13 cellular contexts compared by ENCODE assay signal in genomic region chr1:34781844-34782391, GRCh38. TPM values are rescaled to one million over a fixed set of nuclear protein-coding genes. Genes with fewer than 3 reads are reported as not detected.
DNase-seq lines count a peak whose midpoint lies in the region; ATAC-seq and TF ChIP-seq lines count a peak whose summit lies in the region.
"Had no signal": no experiment of that assay in that cellular context is flagged by ENCODE, and none has a peak within 500 bp of the region (broad histone marks: within the 10 kb centered on the region; RNA-seq: fewer than 3 reads in every experiment).

No MANE protein-coding gene starts in this region.

- H3K9me3 ChIP-seq in GM23248 (ENCODE audit: low read depth), result no peaks in the 10 kb centered on the region
- no peaks in the 10 kb centered on the region for H3K9me3 ChIP-seq in WERI-Rb-1 (ENCODE audit: severe bottlenecking)
- H3K9me3 ChIP-seq in iPS-15b (ENCODE audit: control insufficient read depth, insufficient read depth, low read length), result no peaks in the 10 kb centered on the region
- H3K9me3 ChIP-seq: thyroid gland had no signal

- H3K27me3 ChIP-seq in GM23248 (replicated peaks; ENCODE audit: insufficient read depth) (peaks cover 32% of the 10 kb centered on the region), WERI-Rb-1 (ENCODE audit: insufficient read depth, low read depth, severe bottlenecking) (peaks cover 75% of the 10 kb centered on the region), iPS-15b (ENCODE audit: control insufficient read depth, insufficient read depth, low read length) (peaks cover 23% of the 10 kb centered on the region)

- H2AFZ ChIP-seq in GM23248, result peak overlapping the region; percentile 58; the same call in 1 of the 2 replicates

- H4K20me1 ChIP-seq in GM23248 (ENCODE audit: insufficient read depth), result no peaks in the 10 kb centered on the region

- peaks cover 6% of the 10 kb centered on the region; the same call in 1 of the 2 replicates for H3F3A ChIP-seq in GM23248 (ENCODE audit: insufficient read depth)

- H3K4me3 Mint-ChIP-seq in progenitor cell of endocrine pancreas (ENCODE audit: low read depth), result peak overlapping the region; percentile 26

- H3K9ac ChIP-seq in GM23248 (no peak overlapping the region), iPS-15b (ENCODE audit: low read depth, low read length) (no peak overlapping the region)

- no peaks in the 10 kb centered on the region for H3K9me2 ChIP-seq in GM23248 (ENCODE audit: insufficient read depth)

- peaks cover 10% of the 10 kb centered on the region for H3K4me1 Mint-ChIP-seq in progenitor cell of endocrine pancreas (ENCODE audit: low read depth)

- H3K4me2 ChIP-seq in GM23248 (ENCODE audit: unreplicated experiment), result peak overlapping the region; percentile 51

- H3K27ac ChIP-seq in GM23248 (no peak overlapping the region), WERI-Rb-1 (no peak overlapping the region)
- H3K27ac ChIP-seq: thyroid gland had no signal

- peak overlapping the region; percentile 54 for H3K4me3 ChIP-seq in GM23248
- H3K4me3 ChIP-seq in WERI-Rb-1 (ENCODE audit: low read depth, low read length), result peak overlapping the region; percentile 15
- H3K4me3 ChIP-seq in iPS-15b (ENCODE audit: low read depth, low read length), result peak overlapping the region; percentile 75

- H3K36me3 Mint-ChIP-seq in progenitor cell of endocrine pancreas (ENCODE audit: insufficient read depth), result no peaks in the 10 kb centered on the region
- H3K36me3 Mint-ChIP-seq: T-cell had no signal

- DNase-seq in GM23248, result no peak
- DNase-seq in WERI-Rb-1, result no peak
- no peak for DNase-seq in progenitor cell of endocrine pancreas (ENCODE audit: low spot score, unreplicated experiment)
- no peak for DNase-seq in COLO668 (lab: John Stamatoyannopoulos, UW; ENCODE audit: unreplicated experiment)
- DNase-seq in T1000 (lab: John Stamatoyannopoulos, UW), result no peak
- DNase-seq: cortex of kidney, midbrain had no signal

- peaks cover 59% of the 10 kb centered on the region for H3K27me3 Mint-ChIP-seq in progenitor cell of endocrine pancreas

- H3K27ac Mint-ChIP-seq in progenitor cell of endocrine pancreas, result no peak overlapping the region
- H3K27ac Mint-ChIP-seq: T-cell had no signal

- H3K4me1 ChIP-seq in GM23248 (ENCODE audit: insufficient read depth), result 0 out of 2 replicates have a peak, but pooled peaks cover 5% of the 10 kb centered on the region
- H3K4me1 ChIP-seq in iPS-15b (ENCODE audit: control insufficient read depth, insufficient read depth, low read length), result no peaks in the 10 kb centered on the region

- no peaks in the 10 kb centered on the region for H3K79me2 ChIP-seq in GM23248 (ENCODE audit: insufficient read depth)

- ATAC-seq in GM21528 (IDR thresholded peaks at IDR 0.05; ENCODE audit: low FRiP score, unreplicated experiment) (no peak), GM19395 (IDR thresholded peaks at IDR 0.05; ENCODE audit: unreplicated experiment) (no peak)

- 4 to 7% methylated on average over 16 to 18 of the region's 18 CpGs for WGBS in GM23248 (ENCODE audit: low coverage in 1 of 2, low lambda C conversion rate in 2 of 2, missing lambda C conversion rate in 2 of 2), 2 experiments

- no peaks in the 10 kb centered on the region for H3K36me3 ChIP-seq in GM23248 (ENCODE audit: low read depth)
- H3K36me3 ChIP-seq in WERI-Rb-1, result no peaks in the 10 kb centered on the region
- H3K36me3 ChIP-seq in iPS-15b (ENCODE audit: control insufficient read depth, insufficient read depth, low read length), result no peaks in the 10 kb centered on the region
- H3K36me3 ChIP-seq: thyroid gland had no signal

- in situ Hi-C loops in GM23248 (cut with MboI), result no loop called here

- H3K9me3 Mint-ChIP-seq in progenitor cell of endocrine pancreas (ENCODE audit: low read depth), result no peaks in the 10 kb centered on the region
- H3K9me3 Mint-ChIP-seq: T-cell had no signal

- TF ChIP-seq CTCF in WERI-Rb-1 (IDR thresholded peaks at IDR 0.05; ENCODE audit: low read depth, low read length) (peak; percentile 5; the same call in 1 of the 2 replicates), progenitor cell of endocrine pancreas (IDR thresholded peaks at IDR 0.05; ENCODE audit: unreplicated experiment) (peak; percentile 31)

RNA-seq across cellular contexts. Expression of gene GJB3, which starts 0.9 kb away (rescaled TPM):
- 0.43 TPM in 1 of 2 replicates, not detected in the other for total RNA-seq in GM23248 (2014; rRNA removed; shearing (Covaris generic))
- polyA plus RNA-seq in GM23248 (2016; fragmentation: Nextera tagmentation; extraction: Ambion mirVana), result not detected in 2 replicates
- total RNA-seq in progenitor cell of endocrine pancreas, result 0.14 TPM in 1 of 2 replicates, not detected in the other
- total RNA-seq: NCI-H460, T-cell had no signal

RNA-seq across cellular contexts. Expression of gene GJA4, which starts 10.9 kb away (rescaled TPM):
- not detected in 2 replicates for total RNA-seq in GM23248 (2014; rRNA removed; shearing (Covaris generic))
- not detected in 2 replicates for polyA plus RNA-seq in GM23248 (2016; fragmentation: Nextera tagmentation; extraction: Ambion mirVana)
- 42.2 and 48.0 TPM in 2 replicates for total RNA-seq in progenitor cell of endocrine pancreas
- total RNA-seq: NCI-H460, T-cell had no signal

RNA-seq across cellular contexts. Expression of gene GJB4, which starts 22.4 kb away (rescaled TPM):
- total RNA-seq in GM23248 (2014; rRNA removed; shearing (Covaris generic)), result not detected in 2 replicates
- polyA plus RNA-seq in GM23248 (2016; fragmentation: Nextera tagmentation; extraction: Ambion mirVana), result not detected in 2 replicates
- not detected in 2 replicates for total RNA-seq in progenitor cell of endocrine pancreas
- total RNA-seq: NCI-H460, T-cell, thyroid gland had no signal

RNA-seq across cellular contexts. Expression of gene GJB5, which starts 27.1 kb away (rescaled TPM):
- not detected in 2 replicates for total RNA-seq in GM23248 (2014; rRNA removed; shearing (Covaris generic))
- polyA plus RNA-seq in GM23248 (2016; fragmentation: Nextera tagmentation; extraction: Ambion mirVana), result 0.23 and 0.33 TPM in 2 replicates
- not detected in 2 replicates for total RNA-seq in progenitor cell of endocrine pancreas
- total RNA-seq: NCI-H460, T-cell, thyroid gland had no signal

Comparison
In these comparisons a context has a peak if more than half of its experiments do, and no peak if none do; other contexts are left out.
1. H3K4me3 ChIP-seq: peak in every context shown above with its lines; median percentile 75 in iPS-15b; 54 in GM23248; 15 in WERI-Rb-1.
2. RNA of gene GJA4, which starts 10.9 kb away (total RNA-seq): 42.2 to 48.0 TPM in progenitor cell of endocrine pancreas; not detected in GM23248; every median in the first group is over 10 times any median in the second.